ENCODE assay signal across 8 cellular contexts in genomic region chr9:113549892-113550291, GRCh38.
A peak's percentile ranks its signal among the peaks of the same experiment; 100 is the strongest.
DNase-seq lines count a peak whose midpoint lies in the region; ATAC-seq, FAIRE-seq and TF ChIP-seq lines count a peak whose summit lies in the region.
"Not testable (repeated sequence)": the region's sequence is repeated elsewhere in the genome, so short reads cannot be mapped to it uniquely, and the experiment has no call there.

No MANE protein-coding gene starts in this region.

- DNase-seq in CD8-positive, alpha-beta T cell; activated T-helper 1 cell treated with anti-CD3 and anti-CD28 coated beads, Interleukin-12 subunit alpha, Interleukin-12 subunit beta, Interleukin-2, Interleukin-4 antibody, amounts not matched to agents 30 ng/mL and 10 ng/mL and 1 ng/mL, durations not matched to agents 14 hours and 24 hours and 36 hours (ENCODE audit: low spot score); body of pancreas; heart right ventricle; HepG2 (ENCODE audit: low spot score); natural killer cell treated with Interleukin-12 subunit alpha and Interleukin-12 subunit beta and Interleukin-15 and Interleukin-18, amount 100 ng/mL, for 72 hours (ENCODE audit: low spot score); upper lobe of left lung: not testable (repeated sequence)
- DNase-seq in sigmoid colon = peak; percentile 18

- FAIRE-seq in HepG2 (lab: Jason Lieb, UNC) = not testable (repeated sequence)

- not testable (repeated sequence) for TF ChIP-seq CTCF in CD8-positive, alpha-beta T cell (IDR thresholded peaks at IDR 0.05); body of pancreas (IDR thresholded peaks at IDR 0.05); heart right ventricle (IDR thresholded peaks at IDR 0.05); HepG2 (CRISPR knock-in tag; IDR thresholded peaks at IDR 0.05); sigmoid colon (IDR thresholded peaks at IDR 0.05); upper lobe of left lung (IDR thresholded peaks at IDR 0.05)

- not testable (repeated sequence) for H3K4me2 ChIP-seq in HepG2 (ENCODE audit: low read depth, low read length)

- H3K79me2 ChIP-seq in HepG2 (ENCODE audit: insufficient read depth, low read length) = not testable (repeated sequence)

- CTCF ChIA-PET in CD8-positive, alpha-beta T cell (lab: Charles Lee); HepG2 (lab: Yijun Ruan, JAX; ENCODE audit: low intra/inter-chr PET ratio, low total read pairs): not testable (repeated sequence)

- POLR2A ChIA-PET in CD8-positive, alpha-beta T cell (lab: Charles Lee) = interaction anchor here (0.6 to 0.9 kb wide), 2 partner anchors 29 to 76 kb away, joined by 3 read pairs; no protein-coding TSS in a partner anchor
- POLR2A ChIA-PET in HepG2 (lab: Yijun Ruan, JAX) = interaction anchor here (1.0 to 2.4 kb wide), 2 partner anchors 9 to 60 kb away, joined by 3 to 13 read pairs; no protein-coding TSS in a partner anchor

- not testable (repeated sequence) for H4K20me1 ChIP-seq in HepG2 (ENCODE audit: insufficient read depth, low read length)

- BruUV-seq in HepG2 (replicated peaks; lab: Mats Ljungman, UMichigan) = not testable (repeated sequence)

- not testable (repeated sequence) for TF ChIP-seq RAD21 in HepG2 (CRISPR knock-in tag; IDR thresholded peaks at IDR 0.05)

- H3K4me3 Mint-ChIP-seq in CD8-positive, alpha-beta T cell; activated T-helper 1 cell treated with anti-CD3 and anti-CD28 coated beads, Interleukin-12 subunit alpha, Interleukin-12 subunit beta, Interleukin-2, Interleukin-4 antibody, amounts not matched to agents 30 ng/mL and 10 ng/mL and 1 ng/mL, durations not matched to agents 14 hours and 24 hours and 36 hours; natural killer cell treated with Interleukin-12 subunit alpha and Interleukin-12 subunit beta and Interleukin-15 and Interleukin-18, amount 100 ng/mL, for 72 hours: not testable (repeated sequence)

- H2AFZ ChIP-seq in HepG2 (ENCODE audit: low read length) = not testable (repeated sequence)

- WGBS in body of pancreas, 2 donors = 65 to 80% methylated on average over 5 to 8 of the region's 8 CpGs
- 86 to 95% methylated on average over 8 of the region's 8 CpGs for WGBS in heart right ventricle, 2 donors
- 90% methylated on average over 8 of the region's 8 CpGs for WGBS in HepG2 (ENCODE audit: low lambda C conversion rate)
- WGBS in sigmoid colon, 2 donors = 74 to 90% methylated on average over 8 of the region's 8 CpGs
- WGBS in upper lobe of left lung, 2 donors = 82 to 86% methylated on average over 8 of the region's 8 CpGs

- H3K9me3 Mint-ChIP-seq in CD8-positive, alpha-beta T cell; activated T-helper 1 cell treated with anti-CD3 and anti-CD28 coated beads, Interleukin-12 subunit alpha, Interleukin-12 subunit beta, Interleukin-2, Interleukin-4 antibody, amounts not matched to agents 30 ng/mL and 10 ng/mL and 1 ng/mL, durations not matched to agents 14 hours and 24 hours and 36 hours; natural killer cell treated with Interleukin-12 subunit alpha and Interleukin-12 subunit beta and Interleukin-15 and Interleukin-18, amount 100 ng/mL, for 72 hours: not testable (repeated sequence)

- not testable (repeated sequence) for H3K27me3 Mint-ChIP-seq in CD8-positive, alpha-beta T cell (ENCODE audit: low read depth); activated T-helper 1 cell treated with anti-CD3 and anti-CD28 coated beads, Interleukin-12 subunit alpha, Interleukin-12 subunit beta, Interleukin-2, Interleukin-4 antibody, amounts not matched to agents 30 ng/mL and 10 ng/mL and 1 ng/mL, durations not matched to agents 14 hours and 24 hours and 36 hours (ENCODE audit: insufficient read depth); natural killer cell treated with Interleukin-12 subunit alpha and Interleukin-12 subunit beta and Interleukin-15 and Interleukin-18, amount 100 ng/mL, for 72 hours

- H3K36me3 ChIP-seq in CD8-positive, alpha-beta T cell (ENCODE audit: insufficient read depth, low read length); body of pancreas (replicated peaks in 1 of 2; ENCODE audit: insufficient read depth in 1 of 2, low read depth in 2 of 2); HepG2 (replicated peaks in 1 of 2; ENCODE audit: control insufficient read depth in 1 of 2, insufficient read depth in 2 of 2, low read length in 2 of 2); sigmoid colon; upper lobe of left lung: not testable (repeated sequence)
- peaks cover 0 to 21% (median 0%) of the 10 kb centered on the region in 9 donors for H3K36me3 ChIP-seq in heart right ventricle

- H3K9ac ChIP-seq in HepG2 (ENCODE audit: insufficient read depth, low read depth, low read length) = not testable (repeated sequence)

- intact Hi-C loops in CD8-positive, alpha-beta T cell (cut with DNase I, micrococcal nuclease) = loop anchor here in 1 of 2 experiments (5.0 kb wide), 1 partner anchor 32 kb away; no protein-coding TSS in a partner anchor
- intact Hi-C loops in activated T-helper 1 cell treated with anti-CD3 and anti-CD28 coated beads, Interleukin-12 subunit alpha, Interleukin-12 subunit beta, Interleukin-2, Interleukin-4 antibody, amounts not matched to agents 30 ng/mL and 10 ng/mL and 1 ng/mL, durations not matched to agents 14 hours and 24 hours and 36 hours (cut with micrococcal nuclease) = loop anchor here (2.0 kb wide), 1 partner anchor 65 kb away; no protein-coding TSS in a partner anchor
- intact Hi-C loops in body of pancreas (cut with DNase I); heart right ventricle (cut with DNase I); sigmoid colon (cut with DNase I): not testable (repeated sequence)
- intact Hi-C loops in HepG2 (cut with micrococcal nuclease; ENCODE audit: unreplicated experiment) = loop anchor here (2.0 kb wide), 1 partner anchor 15 kb away; no protein-coding TSS in a partner anchor

- H3K9me3 ChIP-seq in CD8-positive, alpha-beta T cell (ENCODE audit: low read length); body of pancreas; heart right ventricle; HepG2 (ENCODE audit: low read length); sigmoid colon; upper lobe of left lung: not testable (repeated sequence)

- not testable (repeated sequence) for TF ChIP-seq POLR2A in body of pancreas (IDR thresholded peaks at IDR 0.05); HepG2 (IDR thresholded peaks at IDR 0.05; ENCODE audit: insufficient read depth in 1 of 2, low read depth in 2 of 2, low read length in 2 of 2); sigmoid colon (IDR thresholded peaks at IDR 0.05); upper lobe of left lung (IDR thresholded peaks at IDR 0.05)

- H3K27me3 ChIP-seq in CD8-positive, alpha-beta T cell (ENCODE audit: insufficient read depth, low read length); body of pancreas; heart right ventricle; HepG2 (ENCODE audit: control insufficient read depth in 1 of 2, insufficient read depth in 2 of 2, low read length in 2 of 2); sigmoid colon; upper lobe of left lung: not testable (repeated sequence)

- not testable (repeated sequence) for H3K4me3 ChIP-seq in CD8-positive, alpha-beta T cell (ENCODE audit: low read depth, low read length); body of pancreas; heart right ventricle; HepG2 (replicated peaks in 1 of 3; ENCODE audit: insufficient read depth in 1 of 3, low read depth in 2 of 3, low read length in 3 of 3); sigmoid colon; upper lobe of left lung

- H3K27ac Mint-ChIP-seq in CD8-positive, alpha-beta T cell = peak overlapping the region; percentile 32
- peak overlapping the region; percentile 24 for H3K27ac Mint-ChIP-seq in activated T-helper 1 cell treated with anti-CD3 and anti-CD28 coated beads, Interleukin-12 subunit alpha, Interleukin-12 subunit beta, Interleukin-2, Interleukin-4 antibody, amounts not matched to agents 30 ng/mL and 10 ng/mL and 1 ng/mL, durations not matched to agents 14 hours and 24 hours and 36 hours
- peak overlapping the region; percentile 90 to 95 for H3K27ac Mint-ChIP-seq in natural killer cell treated with Interleukin-12 subunit alpha and Interleukin-12 subunit beta and Interleukin-15 and Interleukin-18, amount 100 ng/mL, for 72 hours

- H3K36me3 Mint-ChIP-seq in CD8-positive, alpha-beta T cell = peaks cover 40% of the 10 kb centered on the region
- H3K36me3 Mint-ChIP-seq in activated T-helper 1 cell treated with anti-CD3 and anti-CD28 coated beads, Interleukin-12 subunit alpha, Interleukin-12 subunit beta, Interleukin-2, Interleukin-4 antibody, amounts not matched to agents 30 ng/mL and 10 ng/mL and 1 ng/mL, durations not matched to agents 14 hours and 24 hours and 36 hours (ENCODE audit: low read depth) = peaks cover 34% of the 10 kb centered on the region
- not testable (repeated sequence) for H3K36me3 Mint-ChIP-seq in natural killer cell treated with Interleukin-12 subunit alpha and Interleukin-12 subunit beta and Interleukin-15 and Interleukin-18, amount 100 ng/mL, for 72 hours

- TF ChIP-seq EP300 in HepG2 (IDR thresholded peaks at IDR 0.05; ENCODE audit: low read depth in 2 of 2, low read length in 2 of 2); HepG2 (CRISPR knock-in tag; IDR thresholded peaks at IDR 0.05; ENCODE audit: borderline replicate concordance); sigmoid colon (IDR thresholded peaks at IDR 0.05); upper lobe of left lung (IDR thresholded peaks at IDR 0.05): not testable (repeated sequence)

- not testable (repeated sequence) for H3K27ac ChIP-seq in CD8-positive, alpha-beta T cell (ENCODE audit: low read depth, low read length); HepG2 (ENCODE audit: extremely low read length, insufficient read depth, low read length)
- H3K27ac ChIP-seq in body of pancreas (peak overlapping the region; percentile 22 to 72 (median 49)), heart right ventricle (peak overlapping the region in 6 of 10 donors; percentile 10 to 91 (median 86)), sigmoid colon (peak overlapping the region in 1 of 4 donors; percentile 70), upper lobe of left lung (peak overlapping the region in 3 of 4 donors; percentile 1 to 65 (median 5))

- in situ Hi-C loops in HepG2 (cut with HindIII; ENCODE audit: extremely low pct_ligation_motif_present, low pct_unique_long_range_greater_than_20kb) = not testable (repeated sequence)

- H3K4me1 ChIP-seq in CD8-positive, alpha-beta T cell (ENCODE audit: insufficient read depth, low read length) = peaks cover 27% of the 10 kb centered on the region
- H3K4me1 ChIP-seq in body of pancreas (peaks cover 53% of the 10 kb centered on the region), heart right ventricle (peaks cover 15 to 63% (median 50%) of the 10 kb centered on the region in 9 donors), HepG2 (ENCODE audit: insufficient read depth, low read length) (peaks cover 41% of the 10 kb centered on the region), sigmoid colon (peaks cover 0 to 24% (median 22%) of the 10 kb centered on the region in 4 donors), upper lobe of left lung (peaks cover 24 to 47% (median 35%) of the 10 kb centered on the region in 4 donors)

- peaks cover 50% of the 10 kb centered on the region for H3K4me1 Mint-ChIP-seq in CD8-positive, alpha-beta T cell (ENCODE audit: low read depth)
- peaks cover 29% of the 10 kb centered on the region for H3K4me1 Mint-ChIP-seq in activated T-helper 1 cell treated with anti-CD3 and anti-CD28 coated beads, Interleukin-12 subunit alpha, Interleukin-12 subunit beta, Interleukin-2, Interleukin-4 antibody, amounts not matched to agents 30 ng/mL and 10 ng/mL and 1 ng/mL, durations not matched to agents 14 hours and 24 hours and 36 hours (ENCODE audit: low read depth)
- peaks cover 46 to 49% of the 10 kb centered on the region in 2 donors for H3K4me1 Mint-ChIP-seq in natural killer cell treated with Interleukin-12 subunit alpha and Interleukin-12 subunit beta and Interleukin-15 and Interleukin-18, amount 100 ng/mL, for 72 hours (ENCODE audit: low read depth in 2 of 2)

- ATAC-seq in CD8-positive, alpha-beta T cell; body of pancreas; heart right ventricle; HepG2; natural killer cell treated with Interleukin-12 subunit alpha and Interleukin-12 subunit beta and Interleukin-15 and Interleukin-18, amount 100 ng/mL, for 72 hours; upper lobe of left lung (ENCODE audit: low FRiP score in 2 of 2): not testable (repeated sequence)

Comparison
In these comparisons a context has a peak if more than half of its experiments do, and no peak if none do; other contexts are left out.
1. H3K27ac Mint-ChIP-seq: peak in every context shown above with its lines; median percentile 92 in natural killer cell treated with Interleukin-12 subunit alpha and Interleukin-12 subunit beta and Interleukin-15 and Interleukin-18, amount 100 ng/mL, for 72 hours; 32 in CD8-positive, alpha-beta T cell; 24 in activated T-helper 1 cell treated with anti-CD3 and anti-CD28 coated beads, Interleukin-12 subunit alpha, Interleukin-12 subunit beta, Interleukin-2, Interleukin-4 antibody, amounts not matched to agents 30 ng/mL and 10 ng/mL and 1 ng/mL, durations not matched to agents 14 hours and 24 hours and 36 hours.